In the genomic region with DNA sequence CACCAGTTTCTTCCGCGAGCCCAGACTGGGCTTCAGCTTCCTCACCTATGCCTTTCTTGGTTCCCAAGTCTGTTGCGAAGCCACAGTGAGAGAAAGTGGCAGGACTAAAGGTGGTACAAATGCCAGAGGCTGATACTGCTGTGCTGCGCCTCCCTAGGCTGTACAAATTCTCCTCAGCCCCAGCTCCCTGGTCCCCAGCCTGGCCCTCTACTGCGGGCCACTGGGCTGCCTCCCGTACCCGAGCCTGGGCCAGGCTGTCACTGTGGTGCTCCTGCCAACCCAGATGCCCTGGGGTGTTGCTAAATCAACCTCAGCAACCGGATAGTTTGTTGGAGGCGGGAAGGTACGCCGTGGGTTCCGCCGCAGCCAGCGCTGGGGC, we compare ENCODE assay signal across 2 cellular contexts.
TF ChIP-seq lines count a peak whose summit lies in the region.

No MANE protein-coding gene starts in this region.

TF ChIP-seq in A549, 52 proteins besides CTCF, POLR2A, EP300 and RAD21 (continued from another document):
- no peak for TF ChIP-seq HDAC2 (IDR thresholded peaks at IDR 0.05)
- TF ChIP-seq JUN (IDR thresholded peaks at IDR 0.05) = no peak
- TF ChIP-seq MAZ (IDR thresholded peaks at IDR 0.05; ENCODE audit: borderline replicate concordance, low read depth, low read length) = no peak
- no peak for TF ChIP-seq USF2 (IDR thresholded peaks at IDR 0.05)
- TF ChIP-seq CHD4 (IDR thresholded peaks at IDR 0.05; ENCODE audit: borderline replicate concordance) = no peak
- TF ChIP-seq, protein P1, sequence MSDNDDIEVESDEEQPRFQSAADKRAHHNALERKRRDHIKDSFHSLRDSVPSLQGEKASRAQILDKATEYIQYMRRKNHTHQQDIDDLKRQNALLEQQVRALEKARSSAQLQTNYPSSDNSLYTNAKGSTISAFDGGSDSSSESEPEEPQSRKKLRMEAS (IDR thresholded peaks at IDR 0.05) = no peak
- TF ChIP-seq BHLHE40 (IDR thresholded peaks at IDR 0.05; ENCODE audit: low read depth, low read length) = no peak
- TF ChIP-seq ATOH8 (CRISPR knock-in tag; IDR thresholded peaks at IDR 0.05; ENCODE audit: low read depth) = no peak
- no peak for TF ChIP-seq NR3C1 (IDR thresholded peaks at IDR 0.05)
- no peak for TF ChIP-seq MYC (IDR thresholded peaks at IDR 0.05; ENCODE audit: borderline replicate concordance, low read length)
- TF ChIP-seq HES2 (IDR thresholded peaks at IDR 0.05) = no peak
- TF ChIP-seq TFCP2L1 (CRISPR knock-in tag; IDR thresholded peaks at IDR 0.05) = no peak
- TF ChIP-seq GATA3 (IDR thresholded peaks at IDR 0.05; ENCODE audit: borderline replicate concordance) = no peak
- TF ChIP-seq CHD2 (IDR thresholded peaks at IDR 0.05; ENCODE audit: low read length, partially characterized antibody) = no peak
- TF ChIP-seq FOXS1 (CRISPR knock-in tag; IDR thresholded peaks at IDR 0.05) = no peak
- TF ChIP-seq ZNF302 (CRISPR knock-in tag; IDR thresholded peaks at IDR 0.05) = no peak
TF ChIP-seq in A549: peak in this region for 0.

TF ChIP-seq in endothelial cell of umbilical vein, 7 proteins besides CTCF, POLR2A, EP300 and RAD21 (continued from another document):
- TF ChIP-seq FOS (IDR thresholded peaks at IDR 0.05; ENCODE audit: borderline replicate concordance, insufficient read depth, low read length) (no peak), JUN (IDR thresholded peaks at IDR 0.05; ENCODE audit: borderline replicate concordance, insufficient read depth, insufficient read length, low read depth) (no peak), POLR2AphosphoS5 (IDR thresholded peaks at IDR 0.05; ENCODE audit: insufficient read depth, low read depth, low read length) (no peak)
TF ChIP-seq in endothelial cell of umbilical vein: peak in this region for 0.
